ENCODE assay signal across 1 cellular context in the genomic region with DNA sequence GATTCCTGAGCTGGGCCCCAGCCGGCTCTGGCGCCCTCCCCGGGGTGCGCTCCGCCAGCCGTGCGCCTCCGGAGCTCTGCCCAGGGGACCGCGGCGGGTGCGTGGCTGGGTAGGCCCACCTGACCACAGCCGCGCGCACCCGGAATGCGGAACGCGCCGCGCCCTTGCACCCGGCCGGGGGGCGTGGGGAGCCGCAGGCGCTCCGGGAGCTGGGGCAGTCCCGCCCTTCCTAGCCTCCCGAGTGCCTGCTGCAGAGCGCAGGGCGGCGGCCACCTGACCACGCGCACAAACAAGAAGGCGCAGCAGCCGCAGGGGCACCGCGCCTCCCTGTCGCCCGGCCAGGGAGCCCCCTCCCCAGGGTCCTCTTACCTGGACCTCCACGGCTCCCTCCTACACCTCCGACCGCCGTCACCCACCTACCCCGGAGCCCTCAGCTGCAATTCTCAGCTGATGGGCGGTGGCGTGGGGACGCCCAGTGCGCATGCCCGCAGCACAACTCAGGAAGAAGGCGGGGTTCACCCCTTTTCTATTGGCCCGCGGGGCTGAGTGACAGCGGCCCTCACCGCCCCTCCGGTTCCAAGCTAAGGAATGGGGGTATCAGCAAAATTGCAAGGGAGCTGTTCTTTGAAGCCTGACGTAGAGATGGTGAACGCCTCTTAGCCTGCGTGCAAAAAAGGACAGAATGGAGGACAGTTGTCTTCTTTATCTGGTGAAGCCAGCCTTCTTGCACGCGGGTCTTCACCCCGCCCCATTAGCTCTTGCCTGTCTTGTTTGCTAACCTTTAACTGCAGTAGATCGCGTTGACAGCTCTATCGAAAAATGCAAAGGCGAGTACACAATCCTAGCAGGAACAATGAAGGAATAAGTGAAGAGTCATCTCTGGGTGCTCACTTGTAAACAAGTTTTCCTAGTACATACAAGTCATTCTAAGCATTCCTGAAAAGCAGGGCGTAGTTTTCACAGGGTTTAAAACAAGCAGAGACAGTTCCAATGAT.
TF ChIP-seq lines count a peak whose summit lies in the region.

A gene with protein sequence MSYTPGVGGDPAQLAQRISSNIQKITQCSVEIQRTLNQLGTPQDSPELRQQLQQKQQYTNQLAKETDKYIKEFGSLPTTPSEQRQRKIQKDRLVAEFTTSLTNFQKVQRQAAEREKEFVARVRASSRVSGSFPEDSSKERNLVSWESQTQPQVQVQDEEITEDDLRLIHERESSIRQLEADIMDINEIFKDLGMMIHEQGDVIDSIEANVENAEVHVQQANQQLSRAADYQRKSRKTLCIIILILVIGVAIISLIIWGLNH (minus strand): TSS at position 479 of the 995 bp plus-strand sequence. CDS start 9,586 bp downstream, outside the sequence.

TF ChIP-seq in HCT116, 20 proteins besides CTCF, POLR2A, EP300 and RAD21 (continued from another document):
- TF ChIP-seq POLR2AphosphoS5 (IDR thresholded peaks at IDR 0.05; ENCODE audit: low read depth, low read length): peak; percentile 88
- peak; percentile 47; the same call in 1 of the 2 replicates for TF ChIP-seq ELF1 (IDR thresholded peaks at IDR 0.05; ENCODE audit: borderline replicate concordance, low read depth)
- TF ChIP-seq, protein P1, sequence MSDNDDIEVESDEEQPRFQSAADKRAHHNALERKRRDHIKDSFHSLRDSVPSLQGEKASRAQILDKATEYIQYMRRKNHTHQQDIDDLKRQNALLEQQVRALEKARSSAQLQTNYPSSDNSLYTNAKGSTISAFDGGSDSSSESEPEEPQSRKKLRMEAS (IDR thresholded peaks at IDR 0.05): peak; percentile 44; the same call in 1 of the 2 replicates
- no peak for TF ChIP-seq YY1 (IDR thresholded peaks at IDR 0.05; ENCODE audit: extremely low read depth, insufficient replicate concordance, low read depth, low read length)
- no peak for TF ChIP-seq EZH2 (IDR thresholded peaks at IDR 0.05)
- TF ChIP-seq, protein P2, sequence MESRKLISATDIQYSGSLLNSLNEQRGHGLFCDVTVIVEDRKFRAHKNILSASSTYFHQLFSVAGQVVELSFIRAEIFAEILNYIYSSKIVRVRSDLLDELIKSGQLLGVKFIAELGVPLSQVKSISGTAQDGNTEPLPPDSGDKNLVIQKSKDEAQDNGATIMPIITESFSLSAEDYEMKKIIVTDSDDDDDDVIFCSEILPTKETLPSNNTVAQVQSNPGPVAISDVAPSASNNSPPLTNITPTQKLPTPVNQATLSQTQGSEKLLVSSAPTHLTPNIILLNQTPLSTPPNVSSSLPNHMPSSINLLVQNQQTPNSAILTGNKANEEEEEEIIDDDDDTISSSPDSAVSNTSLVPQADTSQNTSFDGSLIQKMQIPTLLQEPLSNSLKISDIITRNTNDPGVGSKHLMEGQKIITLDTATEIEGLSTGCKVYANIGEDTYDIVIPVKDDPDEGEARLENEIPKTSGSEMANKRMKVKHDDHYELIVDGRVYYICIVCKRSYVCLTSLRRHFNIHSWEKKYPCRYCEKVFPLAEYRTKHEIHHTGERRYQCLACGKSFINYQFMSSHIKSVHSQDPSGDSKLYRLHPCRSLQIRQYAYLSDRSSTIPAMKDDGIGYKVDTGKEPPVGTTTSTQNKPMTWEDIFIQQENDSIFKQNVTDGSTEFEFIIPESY (IDR thresholded peaks at IDR 0.05; ENCODE audit: extremely low read depth, insufficient replicate concordance, low read length): no peak
- no peak for TF ChIP-seq FOSL1 (IDR thresholded peaks at IDR 0.05; ENCODE audit: low read depth)
